Comparison of ENCODE assay signal across 8 cellular contexts in genomic region chr6:123415844-123416468, GRCh38.
DNase-seq lines count a peak whose midpoint lies in the region; ATAC-seq, FAIRE-seq and TF ChIP-seq lines count a peak whose summit lies in the region.

No MANE protein-coding gene starts in this region.

- H3K27ac Mint-ChIP-seq in GM23338: no peak overlapping the region

- H3K9me2 ChIP-seq in GM23338 (ENCODE audit: insufficient read depth): no peaks in the 10 kb centered on the region
- no peaks in the 10 kb centered on the region for H3K9me2 ChIP-seq in OCI-LY7 (ENCODE audit: insufficient read depth, low read length)

- no peaks in the 10 kb centered on the region for H4K20me1 ChIP-seq in GM23338 (replicated peaks; ENCODE audit: insufficient read depth)
- H4K20me1 ChIP-seq in OCI-LY7 (ENCODE audit: insufficient read depth, low read length): no peaks in the 10 kb centered on the region
- no peaks in the 10 kb centered on the region for H4K20me1 ChIP-seq in K562 (replicated peaks; ENCODE audit: control insufficient read depth, insufficient read depth, low read length)

- 2% methylated on average over 6 of the region's 6 CpGs for WGBS in K562 (ENCODE audit: insufficient coverage, low coverage, missing lambda C conversion rate)

- FAIRE-seq in K562 (lab: Jason Lieb, UNC): peak; percentile 79

- no peaks in the 10 kb centered on the region for H3K36me3 Mint-ChIP-seq in GM23338 (ENCODE audit: low read depth)

- peaks cover 10% of the 10 kb centered on the region for H3K4me1 ChIP-seq in GM23338 (ENCODE audit: insufficient read depth)
- H3K4me1 ChIP-seq in OCI-LY7 (ENCODE audit: insufficient read depth, low read length, poor library complexity, severe bottlenecking): no peaks in the 10 kb centered on the region
- no peaks in the 10 kb centered on the region for H3K4me1 ChIP-seq in K562 (replicated peaks in 1 of 2; ENCODE audit: control insufficient read depth in 2 of 2, insufficient read depth in 2 of 2, low read length in 2 of 2)

- TF ChIP-seq EP300 in Ishikawa (IDR thresholded peaks at IDR 0.05; ENCODE audit: borderline replicate concordance): no peak
- TF ChIP-seq EP300 in K562 (IDR thresholded peaks at IDR 0.05; ENCODE audit: low read length): no peak

- BruUV-seq in OCI-LY7 (replicated peaks; lab: Mats Ljungman, UMichigan): no TSS peak
- no TSS peak for BruUV-seq in K562 (replicated peaks; lab: Mats Ljungman, UMichigan)

- H3K9ac ChIP-seq in K562 (ENCODE audit: insufficient read depth in 1 of 2, low read depth in 2 of 2, low read length in 2 of 2): no peak overlapping the region

- H3K4me3 Mint-ChIP-seq in GM23338: no peak overlapping the region

- POLR2A ChIA-PET in OCI-LY7 (lab: Charles Lee) (no interaction called here), K562 (lab: Yijun Ruan, JAX) (no interaction called here)

- H3K27ac ChIP-seq in GM23338 (ENCODE audit: low read depth) (no peak overlapping the region), OCI-LY7 (ENCODE audit: low read depth, low read length, poor library complexity, severe bottlenecking) (no peak overlapping the region), K562 (ENCODE audit: extremely low read depth, low read depth, low read length) (no peak overlapping the region)

- H3K4me3 ChIP-seq in GM23338 (no peak overlapping the region), OCI-LY7 (ENCODE audit: low read depth, low read length, poor library complexity, severe bottlenecking) (no peak overlapping the region), K562 (no peak overlapping the region)

- no peak overlapping the region for H2AFZ ChIP-seq in GM23338
- no peak overlapping the region for H2AFZ ChIP-seq in OCI-LY7 (ENCODE audit: low read length)
- H2AFZ ChIP-seq in K562 (ENCODE audit: low read depth, low read length): no peak overlapping the region

- H3K9me1 ChIP-seq in K562 (ENCODE audit: control insufficient read depth, insufficient read depth, low read length): no peaks in the 10 kb centered on the region

- peak; percentile 66 for TF ChIP-seq RAD21 in Ishikawa (IDR thresholded peaks at IDR 0.05; ENCODE audit: low read depth)
- peak; percentile 71 to 88 for TF ChIP-seq RAD21 in K562 (CRISPR knock-in tag; conservative IDR thresholded peaks at IDR 0.05 in 1 of 2, IDR thresholded peaks at IDR 0.05 in 1 of 2)

- ATAC-seq in GM23338 (peak; percentile 57), K562 (peak; percentile 79)

- no peak for TF ChIP-seq POLR2A in K562 (conservative IDR thresholded peaks at IDR 0.05)

- H3K79me2 ChIP-seq in GM23338 (replicated peaks; ENCODE audit: insufficient read depth): no peaks in the 10 kb centered on the region
- H3K79me2 ChIP-seq in OCI-LY7 (ENCODE audit: insufficient read depth, low read depth, low read length): no peaks in the 10 kb centered on the region
- no peaks in the 10 kb centered on the region for H3K79me2 ChIP-seq in K562 (ENCODE audit: control insufficient read depth, insufficient read depth, low read length)

- intact Hi-C loops in OCI-LY7 (cut with micrococcal nuclease; ENCODE audit: unreplicated experiment): loop anchor here (2.0 kb wide), 1 partner anchor 299 kb away; no protein-coding TSS in a partner anchor
- intact Hi-C loops in K562 (cut with micrococcal nuclease): loop anchor here (1.0 kb wide), 1 partner anchor 299 kb away; no protein-coding TSS in a partner anchor

- H3K9me3 Mint-ChIP-seq in GM23338: no peaks in the 10 kb centered on the region

- peaks cover 21% of the 10 kb centered on the region for H3K4me1 Mint-ChIP-seq in GM23338

- no peaks in the 10 kb centered on the region for H3F3A ChIP-seq in GM23338 (replicated peaks; ENCODE audit: low read depth)

- DNase-seq in activated CD8-positive, alpha-beta memory T cell treated with anti-CD3 and anti-CD28 coated beads, Interleukin-2, amount 50 U/mL, for 48 hours: peak; percentile 50
- DNase-seq in activated CD8-positive, alpha-beta memory T cell treated with anti-CD3 and anti-CD28 coated beads for 24 hours: no peak
- DNase-seq in GM23338 (ENCODE audit: low spot score): peak; percentile 89
- peak; percentile 65 for DNase-seq in OCI-LY7 (ENCODE audit: low spot score)
- peak; percentile 10 to 66 (median 32) for DNase-seq in K562 (ENCODE audit: extremely low read depth in 1 of 4, low spot score in 3 of 4)
- peak; percentile 52 for DNase-seq in iris pigment epithelial cell (ENCODE audit: low read depth)
- DNase-seq in stimulated activated CD4-positive, alpha-beta T cell treated with anti-CD3 and anti-CD28 coated beads, Interleukin-4, amount 100 ng/mL, for 48 hours (ENCODE audit: low read depth in 2 of 2): peak; percentile 9 to 26

- TF ChIP-seq CTCF in GM23338 (conservative IDR thresholded peaks at IDR 0.05; ENCODE audit: low read depth in 2 of 2) (peak; percentile 81 to 82), OCI-LY7 (conservative IDR thresholded peaks at IDR 0.05; ENCODE audit: low read length) (peak; percentile 88), K562 (IDR thresholded peaks at IDR 0.05 in 2 of 3, conservative IDR thresholded peaks at IDR 0.05 in 1 of 3; ENCODE audit: insufficient read depth in 2 of 3, low read depth in 1 of 3, low read length in 3 of 3) (peak; percentile 47 to 74 (median 48))

- no peaks in the 10 kb centered on the region for H3K27me3 Mint-ChIP-seq in GM23338 (ENCODE audit: insufficient read depth, low read depth, poor library complexity)

- no peaks in the 10 kb centered on the region for H3K27me3 ChIP-seq in GM23338 (ENCODE audit: insufficient read depth)
- no peaks in the 10 kb centered on the region for H3K27me3 ChIP-seq in K562 (ENCODE audit: control insufficient read depth in 2 of 2, insufficient read depth in 2 of 2, low read length in 2 of 2)

- H3K4me2 ChIP-seq in GM23338: no peak overlapping the region
- no peak overlapping the region for H3K4me2 ChIP-seq in OCI-LY7 (ENCODE audit: low read length)
- H3K4me2 ChIP-seq in K562 (ENCODE audit: insufficient read depth, low read length): no peak overlapping the region

- CTCF ChIA-PET in OCI-LY7 (lab: Charles Lee; ENCODE audit: unreplicated experiment): no interaction called here
- CTCF ChIA-PET in K562 (lab: Yijun Ruan, JAX; ENCODE audit: low intra/inter-chr PET ratio): interaction anchor here (4.0 kb wide), 1 partner anchor 299 kb away, joined by 22 read pairs; no protein-coding TSS in a partner anchor

- H3K9me3 ChIP-seq in OCI-LY7 (ENCODE audit: low read length): no peaks in the 10 kb centered on the region
- no peaks in the 10 kb centered on the region for H3K9me3 ChIP-seq in K562 (replicated peaks; ENCODE audit: control insufficient read depth, insufficient read depth, low read depth, low read length)

- in situ Hi-C loops in K562 (cut with MboI): loop anchor here (25.0 kb wide), 1 partner anchor 296 kb away; no protein-coding TSS in a partner anchor

- no peaks in the 10 kb centered on the region for H3K36me3 ChIP-seq in GM23338 (ENCODE audit: insufficient read depth)
- no peaks in the 10 kb centered on the region for H3K36me3 ChIP-seq in OCI-LY7 (ENCODE audit: insufficient read depth, low read length)
- no peaks in the 10 kb centered on the region for H3K36me3 ChIP-seq in K562 (ENCODE audit: control insufficient read depth, insufficient read depth, low read length)

TF ChIP-seq in GM23338, 12 proteins besides CTCF, POLR2A, EP300 and RAD21 (continues in another document):
- TF ChIP-seq ETS1 (IDR thresholded peaks at IDR 0.05): no peak

TF ChIP-seq in Ishikawa, 13 proteins besides CTCF, POLR2A, EP300 and RAD21:
- no peak for TF ChIP-seq USF1 (IDR thresholded peaks at IDR 0.05)
- no peak for TF ChIP-seq TAF1 (IDR thresholded peaks at IDR 0.05; ENCODE audit: low read depth)
- TF ChIP-seq ZBTB7A (IDR thresholded peaks at IDR 0.05; ENCODE audit: low read depth): no peak
- no peak for TF ChIP-seq FOXM1 (IDR thresholded peaks at IDR 0.05; ENCODE audit: borderline replicate concordance, low read depth)
- no peak for TF ChIP-seq CREB1 (IDR thresholded peaks at IDR 0.05; ENCODE audit: low read depth)
- TF ChIP-seq NFIC (IDR thresholded peaks at IDR 0.05): no peak
- TF ChIP-seq MAX (IDR thresholded peaks at IDR 0.05): no peak
- no peak for TF ChIP-seq EGR1 (IDR thresholded peaks at IDR 0.05)

TF ChIP-seq in K562, 482 proteins besides CTCF, POLR2A, EP300 and RAD21 (continues in another document):
- 0 out of 2 replicates have a peak, but pooled peaks have one; percentile 12 for TF ChIP-seq RB1 (IDR thresholded peaks at IDR 0.05; ENCODE audit: low read depth)
- no peak for TF ChIP-seq CUX1 (CRISPR knock-in tag; IDR thresholded peaks at IDR 0.05)
